1 cellular context compared by ENCODE assay signal in genomic region chr4:25725870-25726269, GRCh38.
TF ChIP-seq lines count a peak whose summit lies in the region.

No MANE protein-coding gene starts in this region.

TF ChIP-seq in K562, 482 proteins besides CTCF, POLR2A, EP300 and RAD21 (continued from another document and continues in another):
- TF ChIP-seq TFE3 (CRISPR knock-in tag; IDR thresholded peaks at IDR 0.05) (peak; percentile 43), E2F3 (CRISPR knock-in tag; IDR thresholded peaks at IDR 0.05) (no peak), ZNF76 (CRISPR knock-in tag; IDR thresholded peaks at IDR 0.05; ENCODE audit: borderline replicate concordance) (0 out of 2 replicates have a peak, but pooled peaks have one; percentile 41), RCOR1 (IDR thresholded peaks at IDR 0.05; ENCODE audit: borderline replicate concordance in 1 of 2, low read depth in 2 of 2, low read length in 2 of 2) (0 out of 4 replicates have a peak, but pooled peaks of 1 of the 2 experiments have one; percentile 26), PCBP2 (IDR thresholded peaks at IDR 0.05; ENCODE audit: low read depth, low read length, poor library complexity, severe bottlenecking) (no peak), BRD4 (IDR thresholded peaks at IDR 0.05) (no peak), E2F8 (IDR thresholded peaks at IDR 0.05; ENCODE audit: low read depth, partially characterized antibody) (no peak), CREB1 (IDR thresholded peaks at IDR 0.05) (no peak), CREB1 (CRISPR knock-in tag; IDR thresholded peaks at IDR 0.05) (no peak), CEBPG (CRISPR knock-in tag; IDR thresholded peaks at IDR 0.05) (no peak), CEBPG (tag; conservative IDR thresholded peaks at IDR 0.05 in 1 of 2, IDR thresholded peaks at IDR 0.05 in 1 of 2) (no peak), ZNF239 (CRISPR knock-in tag; IDR thresholded peaks at IDR 0.05) (peak; percentile 68), ETV1 (tag; conservative IDR thresholded peaks at IDR 0.05; ENCODE audit: low read depth) (peak; percentile 37; the same call in 1 of the 2 replicates), DDX20 (tag; IDR thresholded peaks at IDR 0.05; ENCODE audit: low read depth) (peak; percentile 42; the same call in 1 of the 2 replicates), PYGO2 (tag; IDR thresholded peaks at IDR 0.05) (peak; percentile 33; the same call in 1 of the 2 replicates), ZNF449 (CRISPR knock-in tag; IDR thresholded peaks at IDR 0.05) (peak; percentile 72), PRDM10 (IDR thresholded peaks at IDR 0.05; ENCODE audit: partially characterized antibody) (no peak), ZNF583 (CRISPR knock-in tag; IDR thresholded peaks at IDR 0.05) (peak; percentile 82; the same call in 1 of the 2 replicates), ZNF175 (CRISPR knock-in tag; IDR thresholded peaks at IDR 0.05; ENCODE audit: low read depth) (peak; percentile 87; the same call in 1 of the 2 replicates), SMAD3 (CRISPR knock-in tag; conservative IDR thresholded peaks at IDR 0.05) (peak; percentile 72; the same call in 1 of the 2 replicates), GABPB2 (CRISPR knock-in tag; conservative IDR thresholded peaks at IDR 0.05) (no peak), U2AF2 (optimal IDR thresholded peaks at IDR 0.05; ENCODE audit: low read depth, low read length) (no peak), MITF (IDR thresholded peaks at IDR 0.05) (0 out of 2 replicates have a peak, but pooled peaks have one; percentile 68), ZNF395 (CRISPR knock-in tag; IDR thresholded peaks at IDR 0.05) (peak; percentile 80; the same call in 1 of the 2 replicates), USF2 (CRISPR knock-in tag; IDR thresholded peaks at IDR 0.05) (peak; percentile 32; the same call in 1 of the 2 replicates), PHF20 (IDR thresholded peaks at IDR 0.05; ENCODE audit: partially characterized antibody) (no peak), FOSL1 (tag; conservative IDR thresholded peaks at IDR 0.05) (peak; percentile 49), TCFL5 (CRISPR knock-in tag; conservative IDR thresholded peaks at IDR 0.05) (no peak), TEAD1 (CRISPR knock-in tag; IDR thresholded peaks at IDR 0.05) (peak in 1 of 2 experiments; percentile 66; a peak in 2 of 4 replicates), ZNF589 (CRISPR knock-in tag; IDR thresholded peaks at IDR 0.05; ENCODE audit: low read depth) (peak; percentile 90), NR2C2 (CRISPR knock-in tag; IDR thresholded peaks at IDR 0.05) (no peak), NR2C2 (tag; IDR thresholded peaks at IDR 0.05) (peak; percentile 21; the same call in 1 of the 2 replicates), HDAC8 (tag; IDR thresholded peaks at IDR 0.05) (peak; percentile 79; the same call in 1 of the 2 replicates), ZNF644 (tag; IDR thresholded peaks at IDR 0.05; ENCODE audit: low read depth) (peak; percentile 66; the same call in 1 of the 2 replicates), HIVEP1 (CRISPR knock-in tag; IDR thresholded peaks at IDR 0.05) (0 out of 2 replicates have a peak, but pooled peaks have one; percentile 9), TSHZ1 (CRISPR knock-in tag; IDR thresholded peaks at IDR 0.05) (0 out of 2 replicates have a peak, but pooled peaks have one; percentile 35), POLR2B (IDR thresholded peaks at IDR 0.05; ENCODE audit: low read depth, partially characterized antibody) (no peak), KLF6 (CRISPR knock-in tag; IDR thresholded peaks at IDR 0.05; ENCODE audit: borderline replicate concordance) (peak; percentile 56; the same call in 1 of the 2 replicates)
